Comparison of ENCODE assay signal across 8 cellular contexts in the genomic region with DNA sequence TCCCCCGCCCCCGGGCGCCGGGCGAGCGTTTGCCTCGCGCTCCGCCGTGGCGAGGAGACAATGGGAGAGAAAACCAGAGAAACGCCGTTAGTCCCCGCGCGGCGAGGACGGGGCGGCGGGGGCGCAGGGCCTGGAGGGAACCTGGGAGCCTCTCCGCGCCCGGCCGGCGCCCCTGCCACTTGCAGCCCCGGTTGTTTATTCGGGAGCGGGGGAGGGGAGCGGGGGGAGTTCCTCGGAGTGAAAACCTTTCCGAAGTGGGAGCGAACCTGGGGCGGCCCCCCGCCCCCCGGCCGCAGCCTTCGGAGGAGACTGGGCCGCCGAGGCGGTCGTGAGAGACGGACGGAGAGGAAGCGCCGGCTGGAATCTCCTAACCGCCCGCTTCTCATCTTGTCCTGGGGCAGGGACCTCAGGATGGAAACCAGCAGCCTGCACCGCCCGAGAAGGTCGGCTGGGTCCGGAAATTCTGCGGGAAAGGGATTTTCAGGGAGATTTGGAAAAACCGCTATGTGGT. TPM values are rescaled to one million over a fixed set of nuclear protein-coding genes. Genes with fewer than 3 reads are reported as not detected.
A peak's percentile ranks its signal among the peaks of the same experiment; 100 is the strongest.
DNase-seq lines count a peak whose midpoint lies in the region; ATAC-seq and TF ChIP-seq lines count a peak whose summit lies in the region.

No MANE protein-coding gene starts in this region.

- H3K27me3 Mint-ChIP-seq in stimulated activated naive CD8-positive, alpha-beta T cell treated with anti-CD3 and anti-CD28 coated beads, Interleukin-15, Interleukin-2, amounts not matched to agents 100 ng/mL and 50 ng/mL, for 24 hours, result no peaks in the 10 kb centered on the region

- H2AFZ ChIP-seq in PC-3 (ENCODE audit: low read length), result peak overlapping the region; percentile 52; the same call in 1 of the 2 replicates

- H3K4me3 ChIP-seq in PC-3 (ENCODE audit: low read length), result peak overlapping the region; percentile 69

- no peak for TF ChIP-seq CTCF in PC-3 (conservative IDR thresholded peaks at IDR 0.05; ENCODE audit: low read depth, low read length)

- H3K27me3 ChIP-seq in PC-3 (ENCODE audit: low read length), result no peaks in the 10 kb centered on the region

- intact Hi-C loops in PC-3 (cut with micrococcal nuclease), result no loop called here

- H3K9ac ChIP-seq in PC-3 (ENCODE audit: low read length), result peak overlapping the region; percentile 23; the same call in 1 of the 2 replicates

- H3K36me3 ChIP-seq in PC-3 (ENCODE audit: low read depth, low read length), result no peaks in the 10 kb centered on the region

- peaks cover 9% of the 10 kb centered on the region; the same call in 1 of the 2 replicates for H3K4me1 ChIP-seq in PC-3 (ENCODE audit: insufficient read depth, low read length)

- H4K20me1 ChIP-seq in PC-3 (ENCODE audit: low read length), result no peaks in the 10 kb centered on the region

- no peak overlapping the region for H3K27ac ChIP-seq in PC-3 (ENCODE audit: low read length)

- no peaks in the 10 kb centered on the region for H3K9me3 ChIP-seq in PC-3 (ENCODE audit: low read length)

- no peaks in the 10 kb centered on the region for H3K79me2 ChIP-seq in PC-3 (ENCODE audit: low read length)

- DNase-seq in PC-3 (no peak), astrocyte of the hippocampus (ENCODE audit: low read depth, low spot score) (peak; percentile 53), left kidney (ENCODE audit: low read depth, low spot score) (peak; percentile 82), GM19238 (ENCODE audit: insufficient read length, low spot score) (no peak), DMS114 treated with DMSO at 0.1 percent for 48 hours (lab: John Stamatoyannopoulos, UW; ENCODE audit: unreplicated experiment) (no peak)

- POLR2A ChIA-PET in PC-3 (lab: Charles Lee; ENCODE audit: unreplicated experiment), result no interaction called here

- peak; percentile 21 for TF ChIP-seq POLR2A in GM19099 (IDR thresholded peaks at IDR 0.05; ENCODE audit: extremely low read depth, insufficient read length, low read depth)

- ATAC-seq in PC-3, result no peak
- ATAC-seq in HG03342 (IDR thresholded peaks at IDR 0.05; ENCODE audit: unreplicated experiment), result no peak

- BruUV-seq in PC-3 (replicated peaks; lab: Mats Ljungman, UMichigan), result no TSS peak

- H3K36me3 Mint-ChIP-seq in stimulated activated naive CD8-positive, alpha-beta T cell treated with anti-CD3 and anti-CD28 coated beads, Interleukin-15, Interleukin-2, amounts not matched to agents 100 ng/mL and 50 ng/mL, for 24 hours (ENCODE audit: low read depth), result peaks cover 22% of the 10 kb centered on the region

- peak overlapping the region; percentile 83 for H3K27ac Mint-ChIP-seq in stimulated activated naive CD8-positive, alpha-beta T cell treated with anti-CD3 and anti-CD28 coated beads, Interleukin-15, Interleukin-2, amounts not matched to agents 100 ng/mL and 50 ng/mL, for 24 hours

- H3K4me3 Mint-ChIP-seq in stimulated activated naive CD8-positive, alpha-beta T cell treated with anti-CD3 and anti-CD28 coated beads, Interleukin-15, Interleukin-2, amounts not matched to agents 100 ng/mL and 50 ng/mL, for 24 hours, result peak overlapping the region; percentile 83

- peaks cover 4% of the 10 kb centered on the region for H3F3A ChIP-seq in PC-3 (ENCODE audit: low read length, unreplicated experiment)

- CTCF ChIA-PET in PC-3 (lab: Charles Lee), result no interaction called here

- H3K9me3 Mint-ChIP-seq in stimulated activated naive CD8-positive, alpha-beta T cell treated with anti-CD3 and anti-CD28 coated beads, Interleukin-15, Interleukin-2, amounts not matched to agents 100 ng/mL and 50 ng/mL, for 24 hours, result no peaks in the 10 kb centered on the region

- H3K4me1 Mint-ChIP-seq in stimulated activated naive CD8-positive, alpha-beta T cell treated with anti-CD3 and anti-CD28 coated beads, Interleukin-15, Interleukin-2, amounts not matched to agents 100 ng/mL and 50 ng/mL, for 24 hours (ENCODE audit: low read depth), result peaks cover 61% of the 10 kb centered on the region

- peak overlapping the region; percentile 79 for H3K4me2 ChIP-seq in PC-3 (ENCODE audit: low read length)

- no peaks in the 10 kb centered on the region for H3K9me2 ChIP-seq in PC-3 (replicated peaks; ENCODE audit: low read length)

RNA-seq across cellular contexts. Expression of a gene that starts 0.8 kb away (rescaled TPM):
- 13.8 and 29.5 TPM in 2 replicates for total RNA-seq in PC-3 (2014; rRNA removed)

Comparison
In these comparisons a context has a peak if more than half of its experiments do, and no peak if none do; other contexts are left out.
1. DNase-seq: peak in astrocyte of the hippocampus (single experiment) and left kidney (single experiment); none in PC-3 (single experiment), GM19238 (single experiment) and DMS114 treated with DMSO at 0.1 percent for 48 hours (single experiment).